16 cellular contexts compared by ENCODE assay signal in genomic region chr12:124741211-124741610, GRCh38.
DNase-seq lines count a peak whose midpoint lies in the region; ATAC-seq, FAIRE-seq and TF ChIP-seq lines count a peak whose summit lies in the region.
"Had no signal": no experiment of that assay in that cellular context is flagged by ENCODE, and none has a peak within 500 bp of the region (broad histone marks: within the 10 kb centered on the region; RNA-seq: fewer than 3 reads in every experiment).

No MANE protein-coding gene starts in this region.

- peaks cover 38% of the 10 kb centered on the region for H3K4me1 ChIP-seq in A549
- H3K4me1 ChIP-seq in Panc1 (ENCODE audit: control insufficient read depth, insufficient read depth, low read length) = peaks cover 87% of the 10 kb centered on the region
- H3K4me1 ChIP-seq in esophagus muscularis mucosa = peaks cover 16 to 69% (median 62%) of the 10 kb centered on the region in 4 donors
- peaks cover 27% of the 10 kb centered on the region for H3K4me1 ChIP-seq in psoas muscle

- TF ChIP-seq CTCF in A549 (IDR thresholded peaks at IDR 0.05) (no peak), Panc1 (IDR thresholded peaks at IDR 0.05) (no peak), esophagus muscularis mucosa (IDR thresholded peaks at IDR 0.05) (no peak), psoas muscle (IDR thresholded peaks at IDR 0.05) (no peak)

- CTCF ChIA-PET in A549 (lab: Yijun Ruan, JAX) = interaction anchor here (0.9 to 1.7 kb wide), 9 partner anchors 8 to 56 kb away, joined by 3 to 4 read pairs (median 4); no protein-coding TSS in a partner anchor
- CTCF ChIA-PET in Panc1 (lab: Charles Lee) = interaction anchor here (1.0 kb wide), 1 partner anchor 409 kb away, joined by 3 read pairs; no protein-coding TSS in a partner anchor

- no peak overlapping the region for H3K4me2 ChIP-seq in A549
- H3K4me2 ChIP-seq: hepatocyte had no signal

- no peak overlapping the region for H3K27ac Mint-ChIP-seq in activated naive CD4-positive, alpha-beta T cell treated with anti-CD3 and anti-CD28 coated beads, Interleukin-2, amount 50 U/mL, for 72 hours
- H3K27ac Mint-ChIP-seq: stimulated activated memory B cell treated with anti-CD40 and anti-IgM and Interleukin-4, amounts not matched to agents 10 μg/mL and 1 μg/mL and 100 μg/mL, for 72 hours had no signal

- in situ Hi-C loops in Panc1 (cut with HindIII; ENCODE audit: low pct_unique_long_range_greater_than_20kb, low sequenced_read_pairs) = no loop called here

- 94% methylated on average over 7 of the region's 7 CpGs for WGBS in A549 (ENCODE audit: missing lambda C conversion rate)
- 89% methylated on average over 7 of the region's 7 CpGs for WGBS in esophagus muscularis mucosa
- 65 to 80% (median 78%) methylated on average over 7 of the region's 7 CpGs for WGBS in psoas muscle, 3 donors

- ATAC-seq in A549 (no peak), Panc1 (no peak), psoas muscle (no peak)
- no peak for ATAC-seq in activated naive CD4-positive, alpha-beta T cell treated with anti-CD3 and anti-CD28 coated beads, Interleukin-2, amount 50 U/mL, for 72 hours
- ATAC-seq: stimulated activated memory B cell treated with anti-CD40 and anti-IgM and Interleukin-4, amounts not matched to agents 10 μg/mL and 1 μg/mL and 100 μg/mL, for 72 hours had no signal

- H3K4me3 ChIP-seq in A549 = no peak overlapping the region
- no peak overlapping the region for H3K4me3 ChIP-seq in Panc1 (ENCODE audit: low read depth in 2 of 2, low read length in 2 of 2)
- H3K4me3 ChIP-seq in esophagus muscularis mucosa = no peak overlapping the region
- H3K4me3 ChIP-seq in psoas muscle = no peak overlapping the region
- H3K4me3 ChIP-seq: hepatocyte had no signal

- no peak for TF ChIP-seq EP300 in A549 (IDR thresholded peaks at IDR 0.05)
- no peak for TF ChIP-seq EP300 in esophagus muscularis mucosa (IDR thresholded peaks at IDR 0.05)

- intact Hi-C loops in Panc1 (cut with micrococcal nuclease; ENCODE audit: unreplicated experiment) (no loop called here), esophagus muscularis mucosa (cut with DNase I) (loop anchor here (10.0 kb wide), 1 partner anchor 56 kb away; no protein-coding TSS in a partner anchor), psoas muscle (cut with DNase I) (no loop called here)

- H3K9me3 ChIP-seq in A549 (peaks cover 8% of the 10 kb centered on the region), Panc1 (ENCODE audit: control insufficient read depth, insufficient read depth, low read depth, low read length) (peaks cover 3% of the 10 kb centered on the region; the same call in 1 of the 2 replicates), esophagus muscularis mucosa (no peaks in the 10 kb centered on the region), psoas muscle (no peaks in the 10 kb centered on the region)

- H3K36me3 ChIP-seq in Panc1 (ENCODE audit: control insufficient read depth, insufficient read depth, low read length) = no peaks in the 10 kb centered on the region
- no peaks in the 10 kb centered on the region for H3K36me3 ChIP-seq in esophagus muscularis mucosa
- no peaks in the 10 kb centered on the region for H3K36me3 ChIP-seq in psoas muscle (ENCODE audit: insufficient read depth in 1 of 2, low read depth in 1 of 2)

- H3K27ac ChIP-seq in A549 (peak overlapping the region; percentile 31 to 66), Panc1 (ENCODE audit: low read length) (peak overlapping the region; percentile 100), esophagus muscularis mucosa (replicated peaks in 1 of 4) (peak overlapping the region; percentile 89 to 96 (median 95)), psoas muscle (peak overlapping the region; percentile 78)

- H3K27me3 ChIP-seq in Panc1 (ENCODE audit: control insufficient read depth, insufficient read depth, low read length) = no peaks in the 10 kb centered on the region
- no peaks in the 10 kb centered on the region for H3K27me3 ChIP-seq in esophagus muscularis mucosa
- no peaks in the 10 kb centered on the region for H3K27me3 ChIP-seq in psoas muscle (ENCODE audit: insufficient read depth in 3 of 3, low read length in 2 of 3)
- H3K27me3 ChIP-seq: hepatocyte had no signal

- TF ChIP-seq RAD21 in A549 (conservative IDR thresholded peaks at IDR 0.05 in 1 of 2, IDR thresholded peaks at IDR 0.05 in 1 of 2) = no peak

- DNase-seq in A549 (ENCODE audit: low read depth in 1 of 2, low spot score in 1 of 2) = no peak
- no peak for DNase-seq in Panc1 (ENCODE audit: low read depth, low spot score)
- DNase-seq in esophagus muscularis mucosa (ENCODE audit: extremely low spot score) = no peak
- DNase-seq in psoas muscle = no peak
- DNase-seq in activated naive CD4-positive, alpha-beta T cell treated with anti-CD3 and anti-CD28 coated beads, Interleukin-2, amount 50 U/mL, for 72 hours (ENCODE audit: low spot score in 2 of 2) = no peak
- no peak for DNase-seq in HTR-8/SVneo (ENCODE audit: insufficient read length, low spot score)
- DNase-seq in central memory CD4-positive, alpha-beta T cell = no peak
- no peak for DNase-seq in kidney glomerular epithelial cell (lab: John Stamatoyannopoulos, UW)
- DNase-seq: activated naive CD4-positive, alpha-beta T cell; CD4-positive, alpha-beta memory T cell; DMS79; NCI-H2029 treated with DMSO at 0.1 percent for 48 hours; NCI-H510A treated with DMSO at 0.1 percent for 48 hours; T-helper 9 cell had no signal

- H3K36me3 Mint-ChIP-seq in activated naive CD4-positive, alpha-beta T cell treated with anti-CD3 and anti-CD28 coated beads, Interleukin-2, amount 50 U/mL, for 72 hours = no peaks in the 10 kb centered on the region
- H3K36me3 Mint-ChIP-seq: CD4-positive, alpha-beta memory T cell; stimulated activated memory B cell treated with anti-CD40 and anti-IgM and Interleukin-4, amounts not matched to agents 10 μg/mL and 1 μg/mL and 100 μg/mL, for 72 hours had no signal

- no peaks in the 10 kb centered on the region for H3K9me3 Mint-ChIP-seq in activated naive CD4-positive, alpha-beta T cell treated with anti-CD3 and anti-CD28 coated beads, Interleukin-2, amount 50 U/mL, for 72 hours
- H3K9me3 Mint-ChIP-seq: CD4-positive, alpha-beta memory T cell had no signal

- POLR2A ChIA-PET in A549 (lab: Yijun Ruan, JAX) (no interaction called here), Panc1 (lab: Charles Lee) (no interaction called here)

- TF ChIP-seq POLR2A in A549 (IDR thresholded peaks at IDR 0.05; ENCODE audit: low read length) = no peak
- TF ChIP-seq POLR2A in esophagus muscularis mucosa (IDR thresholded peaks at IDR 0.05; ENCODE audit: low read depth) = no peak

- no peak for FAIRE-seq in A549 (lab: Jason Lieb, UNC)
- no peak for FAIRE-seq in HTR-8/SVneo (lab: Jason Lieb, UNC)

- no TSS peak for BruUV-seq in Panc1 (replicated peaks; lab: Mats Ljungman, UMichigan)

TF ChIP-seq in A549, 52 proteins besides CTCF, POLR2A, EP300 and RAD21:
- TF ChIP-seq KDM1A (IDR thresholded peaks at IDR 0.05; ENCODE audit: low read depth) (0 out of 2 replicates have a peak, but pooled peaks have one; percentile 61), MAX (IDR thresholded peaks at IDR 0.05) (0 out of 2 replicates have a peak, but pooled peaks have one; percentile 22), KDM5A (IDR thresholded peaks at IDR 0.05) (no peak)

Comparison
In these comparisons a context has a peak if more than half of its experiments do, and no peak if none do; other contexts are left out.
1. H3K27ac ChIP-seq: peak in every context shown above with its lines; median percentile 100 in Panc1; 95 in esophagus muscularis mucosa; 78 in psoas muscle; 48 in A549.